In the genomic region with DNA sequence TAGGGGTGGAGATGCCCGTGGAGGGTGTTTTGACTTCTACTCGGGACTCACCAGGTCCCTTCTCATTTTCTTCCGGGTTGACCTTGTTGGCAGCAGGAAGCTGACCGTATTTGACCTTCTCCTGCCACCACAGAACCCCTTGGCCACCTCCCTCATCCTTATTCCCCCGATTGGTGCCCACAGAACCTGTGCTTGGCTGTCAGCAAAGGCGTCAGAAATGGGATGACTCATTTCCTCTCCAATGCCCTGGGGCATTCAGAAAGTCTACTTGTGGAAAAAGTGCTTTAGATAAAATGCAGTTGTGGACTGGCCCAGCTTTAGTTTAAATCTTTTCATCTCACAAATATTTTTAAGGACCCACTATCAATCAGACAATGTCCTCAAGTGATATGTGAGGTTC, we compare ENCODE assay signal across 8 cellular contexts.
DNase-seq lines count a peak whose midpoint lies in the region; ATAC-seq and TF ChIP-seq lines count a peak whose summit lies in the region.

No MANE protein-coding gene starts in this region.

- H3K27ac ChIP-seq in sigmoid colon, result no peak overlapping the region

- intact Hi-C loops in sigmoid colon (cut with DNase I), result no loop called here

- 28 to 57% methylated on average over 6 of the region's 6 CpGs for WGBS in sigmoid colon, 2 donors

- H3K9me3 ChIP-seq in sigmoid colon, result no peaks in the 10 kb centered on the region

- H3K36me3 ChIP-seq in sigmoid colon, result no peaks in the 10 kb centered on the region

- no peak for TF ChIP-seq EP300 in sigmoid colon (IDR thresholded peaks at IDR 0.05)

- peak; percentile 64 for ATAC-seq in GM21619 (IDR thresholded peaks at IDR 0.05; ENCODE audit: unreplicated experiment)
- peak; percentile 92 for ATAC-seq in stimulated activated naive CD8-positive, alpha-beta T cell treated with anti-CD3 and anti-CD28 coated beads, Interleukin-15, Interleukin-2, amounts not matched to agents 100 U/mL and 50 U/mL, for 24 hours
- no peak for ATAC-seq in GM21367 (IDR thresholded peaks at IDR 0.05; ENCODE audit: unreplicated experiment)

- no peak for TF ChIP-seq CTCF in sigmoid colon (IDR thresholded peaks at IDR 0.05)

- no peak overlapping the region for H3K4me3 ChIP-seq in sigmoid colon

- TF ChIP-seq POLR2A in sigmoid colon (IDR thresholded peaks at IDR 0.05), result no peak

- no peaks in the 10 kb centered on the region for H3K27me3 ChIP-seq in sigmoid colon

- no peaks in the 10 kb centered on the region for H3K4me1 ChIP-seq in sigmoid colon

- peak; percentile 94 for DNase-seq in A172 (ENCODE audit: low spot score)
- peak; percentile 66 for DNase-seq in UCSD-AML1 (lab: John Stamatoyannopoulos, UW; ENCODE audit: unreplicated experiment)
- peak; percentile 82 for DNase-seq in glomerular endothelial cell (ENCODE audit: extremely low read depth, low read depth, low spot score)
- DNase-seq in stimulated activated naive CD8-positive, alpha-beta T cell treated with anti-CD3 and anti-CD28 coated beads, Interleukin-15, Interleukin-2, amounts not matched to agents 100 U/mL and 50 U/mL, for 24 hours, result peak; percentile 68
- DNase-seq in NCI-H524 treated with DMSO at 0.1 percent for 48 hours (lab: John Stamatoyannopoulos, UW), result no peak
- DNase-seq in sigmoid colon, result no peak

Comparison
In these comparisons a context has a peak if more than half of its experiments do, and no peak if none do; other contexts are left out.
1. DNase-seq: peak in A172 (single experiment), UCSD-AML1 (single experiment), glomerular endothelial cell (single experiment) and stimulated activated naive CD8-positive, alpha-beta T cell treated with anti-CD3 and anti-CD28 coated beads, Interleukin-15, Interleukin-2, amounts not matched to agents 100 U/mL and 50 U/mL, for 24 hours (single experiment); none in NCI-H524 treated with DMSO at 0.1 percent for 48 hours (single experiment) and sigmoid colon (single experiment).